ENCODE assay signal across 16 cellular contexts in genomic region chr10:118394557-118395194, GRCh38. TPM values are rescaled to one million over a fixed set of nuclear protein-coding genes. Genes with fewer than 3 reads are reported as not detected.
DNase-seq lines count a peak whose midpoint lies in the region; ATAC-seq and TF ChIP-seq lines count a peak whose summit lies in the region.
"Had no signal": no experiment of that assay in that cellular context is flagged by ENCODE, and none has a peak within 500 bp of the region (broad histone marks: within the 10 kb centered on the region; RNA-seq: fewer than 3 reads in every experiment).

No MANE protein-coding gene starts in this region.

- H3K4me3 Mint-ChIP-seq in osteocyte (ENCODE audit: unreplicated experiment), result peak overlapping the region; percentile 7
- H3K4me3 Mint-ChIP-seq: activated T-cell treated with anti-CD3 and anti-CD28 coated beads, Interleukin-2, amount 50 U/mL, for 24 hours had no signal

- no peaks in the 10 kb centered on the region for H3K9me3 Mint-ChIP-seq in osteocyte (ENCODE audit: unreplicated experiment)
- H3K9me3 Mint-ChIP-seq: activated T-cell treated with anti-CD3 and anti-CD28 coated beads, Interleukin-2, amount 50 U/mL, for 24 hours had no signal

- H3K27me3 ChIP-seq in tibial nerve, result no peaks in the 10 kb centered on the region

- ATAC-seq in GM19395 (IDR thresholded peaks at IDR 0.05; ENCODE audit: unreplicated experiment), result no peak

- DNase-seq in NCI-H2227 (lab: John Stamatoyannopoulos, UW; ENCODE audit: unreplicated experiment) (peak; percentile 6), NCI-H2227 treated with DMSO at 0.1 percent for 48 hours (lab: John Stamatoyannopoulos, UW) (no peak), MV-4-11 (lab: John Stamatoyannopoulos, UW) (peak; percentile 68), SKM-1 (lab: John Stamatoyannopoulos, UW; ENCODE audit: unreplicated experiment) (peak; percentile 45), osteocyte (ENCODE audit: extremely low spot score, unreplicated experiment) (no peak), tibial nerve (ENCODE audit: low spot score in 2 of 2) (no peak), occipital lobe (lab: John Stamatoyannopoulos, UW) (no peak)
- DNase-seq: activated CD4-positive, alpha-beta T cell treated with anti-CD3 and anti-CD28 coated beads for 4 hours; activated T-cell treated with anti-CD3 and anti-CD28 coated beads, Interleukin-2, amount 50 U/mL, for 24 hours; anterior cingulate cortex; cortex of kidney; NCI-H1048; substantia nigra; SW 1271 had no signal

- TF ChIP-seq CTCF in osteocyte (IDR thresholded peaks at IDR 0.05), result no peak
- TF ChIP-seq CTCF in tibial nerve (IDR thresholded peaks at IDR 0.05), result no peak

- TF ChIP-seq POLR2A in tibial nerve (IDR thresholded peaks at IDR 0.05), result no peak

- H3K27ac Mint-ChIP-seq in osteocyte (ENCODE audit: unreplicated experiment), result no peak overlapping the region
- H3K27ac Mint-ChIP-seq: activated T-cell treated with anti-CD3 and anti-CD28 coated beads, Interleukin-2, amount 50 U/mL, for 24 hours had no signal

- TF ChIP-seq EP300 in tibial nerve (IDR thresholded peaks at IDR 0.05), result no peak

- H3K9me3 ChIP-seq in tibial nerve, result no peaks in the 10 kb centered on the region

- peaks cover 14% of the 10 kb centered on the region for H3K27me3 Mint-ChIP-seq in osteocyte (ENCODE audit: unreplicated experiment)

- no peaks in the 10 kb centered on the region for H3K36me3 ChIP-seq in tibial nerve

- H3K36me3 Mint-ChIP-seq in osteocyte (ENCODE audit: unreplicated experiment), result no peaks in the 10 kb centered on the region

- H3K4me1 Mint-ChIP-seq in osteocyte (ENCODE audit: unreplicated experiment), result peaks cover 12% of the 10 kb centered on the region

- H3K4me3 ChIP-seq in tibial nerve, result peak overlapping the region in 1 of 4 donors; percentile 7
- H3K4me3 ChIP-seq: smooth muscle cell had no signal

- peaks cover 0 to 10% (median 0%) of the 10 kb centered on the region in 4 donors for H3K4me1 ChIP-seq in tibial nerve

- WGBS in tibial nerve, 2 donors, result 26 to 30% methylated on average over 6 of the region's 6 CpGs

- H3K27ac ChIP-seq in tibial nerve, result no peak overlapping the region

RNA-seq across cellular contexts. Expression of gene FAM204A, which starts 52.6 kb away (rescaled TPM):
- 62.3 and 66.6 TPM in 2 replicates for total RNA-seq in osteocyte
- 10 to 100 TPM; 38.4 to 59.7 (median 39.5) TPM for total RNA-seq in tibial nerve
- total RNA-seq in occipital lobe, result 53.8 TPM

Comparison
In these comparisons a context has a peak if more than half of its experiments do, and no peak if none do; other contexts are left out.
1. DNase-seq: peak in NCI-H2227 (single experiment), MV-4-11 (single experiment) and SKM-1 (single experiment); none in NCI-H2227 treated with DMSO at 0.1 percent for 48 hours (single experiment), osteocyte (single experiment), tibial nerve (0 of 2) and occipital lobe (single experiment).